ENCODE assay signal across 20 cellular contexts in the genomic region with DNA sequence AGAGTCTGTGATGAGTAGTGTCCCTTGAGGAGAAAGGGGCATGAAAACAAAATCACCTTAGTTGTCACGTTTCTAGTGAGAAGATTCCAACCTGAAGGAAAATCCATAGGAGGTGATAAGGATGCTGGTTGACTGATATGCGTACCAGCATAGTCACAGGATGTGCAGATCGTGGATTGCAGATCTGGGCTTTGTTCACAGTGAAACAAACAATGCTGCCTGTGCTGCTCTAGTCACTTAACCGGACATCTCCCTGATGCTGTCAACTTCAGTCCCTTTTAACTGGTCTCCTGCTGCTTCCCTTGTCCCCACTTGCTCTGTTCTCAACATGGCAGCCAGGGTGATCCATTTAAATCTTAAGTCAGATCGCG.
A peak's percentile ranks its signal among the peaks of the same experiment; 100 is the strongest.
DNase-seq lines count a peak whose midpoint lies in the region; ATAC-seq and TF ChIP-seq lines count a peak whose summit lies in the region.
"Had no signal": no experiment of that assay in that cellular context is flagged by ENCODE, and none has a peak within 500 bp of the region (broad histone marks: within the 10 kb centered on the region; RNA-seq: fewer than 3 reads in every experiment).

No MANE protein-coding gene starts in this region.

- CTCF ChIA-PET in CD8-positive, alpha-beta T cell (lab: Charles Lee) = no interaction called here

- peak overlapping the region; percentile 4 for H3K27ac Mint-ChIP-seq in CD8-positive, alpha-beta T cell
- H3K27ac Mint-ChIP-seq in activated T-helper 17 cell treated with anti-CD3 and anti-CD28 coated beads, Interleukin-2, amount 50 U/mL, for 72 hours = peak overlapping the region; percentile 82
- H3K27ac Mint-ChIP-seq in immature natural killer cell = peak overlapping the region; percentile 9 to 82 (median 66)
- peak overlapping the region; percentile 54 for H3K27ac Mint-ChIP-seq in neural crest cell (ENCODE audit: unreplicated experiment)
- H3K27ac Mint-ChIP-seq: HFFc6 had no signal

- H3K4me1 ChIP-seq in CD8-positive, alpha-beta T cell (ENCODE audit: insufficient read depth, low read length) = peaks cover 6% of the 10 kb centered on the region
- H3K4me1 ChIP-seq: SJSA1 had no signal

- H3K27ac ChIP-seq in CD8-positive, alpha-beta T cell (ENCODE audit: low read depth, low read length) = no peak overlapping the region
- H3K27ac ChIP-seq: SJSA1 had no signal

- no peak for ATAC-seq in CD8-positive, alpha-beta T cell
- no peak for ATAC-seq in activated T-helper 17 cell treated with anti-CD3 and anti-CD28 coated beads, Interleukin-2, amount 50 U/mL, for 72 hours (replicated peaks)
- no peak for ATAC-seq in GM18517 (IDR thresholded peaks at IDR 0.05; ENCODE audit: unreplicated experiment)
- ATAC-seq: Right ventricle myocardium inferior had no signal

- no peaks in the 10 kb centered on the region for H3K36me3 ChIP-seq in CD8-positive, alpha-beta T cell (ENCODE audit: insufficient read depth, low read length)
- H3K36me3 ChIP-seq: SJSA1 had no signal

- no peaks in the 10 kb centered on the region for H3K9me3 Mint-ChIP-seq in CD8-positive, alpha-beta T cell
- H3K9me3 Mint-ChIP-seq in activated T-helper 17 cell treated with anti-CD3 and anti-CD28 coated beads, Interleukin-2, amount 50 U/mL, for 72 hours = no peaks in the 10 kb centered on the region
- H3K9me3 Mint-ChIP-seq in immature natural killer cell (no peaks in the 10 kb centered on the region), neural crest cell (no peaks in the 10 kb centered on the region)
- H3K9me3 Mint-ChIP-seq: H9, HFFc6 had no signal

- no peaks in the 10 kb centered on the region for H3K27me3 ChIP-seq in CD8-positive, alpha-beta T cell (ENCODE audit: insufficient read depth, low read length)

- no peaks in the 10 kb centered on the region for H3K9me3 ChIP-seq in CD8-positive, alpha-beta T cell (ENCODE audit: low read length)
- H3K9me3 ChIP-seq: SJSA1 had no signal

- POLR2A ChIA-PET in CD8-positive, alpha-beta T cell (lab: Charles Lee) = no interaction called here

- H3K4me1 Mint-ChIP-seq in CD8-positive, alpha-beta T cell (ENCODE audit: low read depth) = peaks cover 64% of the 10 kb centered on the region
- H3K4me1 Mint-ChIP-seq in activated T-helper 17 cell treated with anti-CD3 and anti-CD28 coated beads, Interleukin-2, amount 50 U/mL, for 72 hours = peaks cover 59% of the 10 kb centered on the region
- H3K4me1 Mint-ChIP-seq in immature natural killer cell (peaks cover 89 to 100% of the 10 kb centered on the region in 2 donors), neural crest cell (peaks cover 37% of the 10 kb centered on the region)

- peaks cover 19% of the 10 kb centered on the region for H3K36me3 Mint-ChIP-seq in CD8-positive, alpha-beta T cell
- peaks cover 20% of the 10 kb centered on the region for H3K36me3 Mint-ChIP-seq in activated T-helper 17 cell treated with anti-CD3 and anti-CD28 coated beads, Interleukin-2, amount 50 U/mL, for 72 hours (ENCODE audit: low read depth)
- H3K36me3 Mint-ChIP-seq in immature natural killer cell (peaks cover 0 to 3% (median 0%) of the 10 kb centered on the region in 3 donors), neural crest cell (ENCODE audit: low read depth) (no peaks in the 10 kb centered on the region)

- H3K27me3 Mint-ChIP-seq in CD8-positive, alpha-beta T cell (ENCODE audit: low read depth) = no peaks in the 10 kb centered on the region
- H3K27me3 Mint-ChIP-seq in activated T-helper 17 cell treated with anti-CD3 and anti-CD28 coated beads, Interleukin-2, amount 50 U/mL, for 72 hours = no peaks in the 10 kb centered on the region
- H3K27me3 Mint-ChIP-seq in immature natural killer cell (ENCODE audit: low read depth in 3 of 3) = peaks cover 0 to 5% (median 0%) of the 10 kb centered on the region in 3 donors
- no peaks in the 10 kb centered on the region for H3K27me3 Mint-ChIP-seq in neural crest cell (ENCODE audit: low read depth)

- no peak for TF ChIP-seq CTCF in CD8-positive, alpha-beta T cell (IDR thresholded peaks at IDR 0.05)
- TF ChIP-seq CTCF in neural crest cell (conservative IDR thresholded peaks at IDR 0.05) = no peak

- H3K4me3 Mint-ChIP-seq in CD8-positive, alpha-beta T cell = no peak overlapping the region
- no peak overlapping the region for H3K4me3 Mint-ChIP-seq in activated T-helper 17 cell treated with anti-CD3 and anti-CD28 coated beads, Interleukin-2, amount 50 U/mL, for 72 hours
- peak overlapping the region in 2 of 5 donors; percentile 37 to 41 for H3K4me3 Mint-ChIP-seq in immature natural killer cell
- H3K4me3 Mint-ChIP-seq in neural crest cell = no peak overlapping the region
- H3K4me3 Mint-ChIP-seq: H9, HFFc6 had no signal

- H3K4me3 ChIP-seq in CD8-positive, alpha-beta T cell (ENCODE audit: low read depth, low read length) = no peak overlapping the region
- H3K4me3 ChIP-seq: SJSA1 had no signal

- intact Hi-C loops in CD8-positive, alpha-beta T cell (cut with DNase I, micrococcal nuclease) = no loop called here

- DNase-seq in CD8-positive, alpha-beta T cell = no peak
- DNase-seq in immature natural killer cell = no peak
- DNase-seq in neural crest cell (ENCODE audit: low read depth, low spot score) = no peak
- no peak for DNase-seq in NOMO-1 treated with dmso at 0.1 percent for 144 hours (lab: John Stamatoyannopoulos, UW; ENCODE audit: unreplicated experiment)
- no peak for DNase-seq in activated CD4-positive, alpha-beta T cell treated with anti-CD3 and anti-CD28 coated beads, Interleukin-2, amount 50 U/mL, for 1 hour
- DNase-seq in T-helper 2 cell = no peak
- DNase-seq: DMS79 treated with DMSO at 0.1 percent for 48 hours, H9, HFFc6, Karpas-422, MV-4-11, NCI-H1105 treated with DMSO at 0.1 percent for 48 hours, NCI-H2081, NCI-H2171, NCI-H345, NCI-H524 had no signal

Comparison
In these comparisons a context has a peak if more than half of its experiments do, and no peak if none do; other contexts are left out.
1. H3K27ac Mint-ChIP-seq: peak in every context shown above with its lines; median percentile 82 in activated T-helper 17 cell treated with anti-CD3 and anti-CD28 coated beads, Interleukin-2, amount 50 U/mL, for 72 hours; 66 in immature natural killer cell; 54 in neural crest cell; 4 in CD8-positive, alpha-beta T cell.